Comparison of ENCODE assay signal across 20 cellular contexts in genomic region chr7:150947761-150948680, GRCh38. TPM values are rescaled to one million over a fixed set of nuclear protein-coding genes. Genes with fewer than 3 reads are reported as not detected.
DNase-seq lines count a peak whose midpoint lies in the region; ATAC-seq, FAIRE-seq and TF ChIP-seq lines count a peak whose summit lies in the region.
"Had no signal": no experiment of that assay in that cellular context is flagged by ENCODE, and none has a peak within 500 bp of the region (broad histone marks: within the 10 kb centered on the region; RNA-seq: fewer than 3 reads in every experiment).

No MANE protein-coding gene starts in this region.

- H3K9ac ChIP-seq in SK-N-SH (no peak overlapping the region), rectal smooth muscle tissue (ENCODE audit: low read length) (no peak overlapping the region)

- H3K36me3 ChIP-seq in SK-N-SH (replicated peaks in 1 of 2; ENCODE audit: control insufficient read depth in 1 of 2, insufficient read depth in 2 of 2, low read length in 1 of 2) (no peaks in the 10 kb centered on the region), Peyer's patch (no peaks in the 10 kb centered on the region), rectal smooth muscle tissue (ENCODE audit: control insufficient read depth, insufficient read depth, low read length) (peaks cover 6% of the 10 kb centered on the region)

- TF ChIP-seq RAD21 in SK-N-SH (IDR thresholded peaks at IDR 0.05; ENCODE audit: low read length): no peak

- ATAC-seq in SK-N-SH treated with all-trans-retinoic acid at 6 μM for 48 hours (no peak), HG03520 (IDR thresholded peaks at IDR 0.05; ENCODE audit: unreplicated experiment) (no peak)

- H3K9me2 ChIP-seq in SK-N-SH: no peaks in the 10 kb centered on the region

- H3K4me3 ChIP-seq in SK-N-SH (ENCODE audit: low read depth in 2 of 2, low read length in 1 of 2): no peak overlapping the region
- H3K4me3 ChIP-seq in Peyer's patch: no peak overlapping the region
- no peak overlapping the region for H3K4me3 ChIP-seq in rectal smooth muscle tissue (ENCODE audit: low read length)

- no peaks in the 10 kb centered on the region for H3F3A ChIP-seq in SK-N-SH (replicated peaks; ENCODE audit: insufficient read depth)

- WGBS in SK-N-SH (ENCODE audit: low lambda C conversion rate): 73% methylated on average over 32 of the region's 34 CpGs

- no peak for FAIRE-seq in GM12892 (lab: Jason Lieb, UNC)

- H3K27ac ChIP-seq in SK-N-SH (ENCODE audit: low read depth in 2 of 2, low read length in 1 of 2) (peak overlapping the region in 1 of 2 experiments; percentile 99; a peak in 2 of 4 replicates), Peyer's patch (peak overlapping the region in 1 of 4 donors; percentile 59), rectal smooth muscle tissue (ENCODE audit: low read depth, low read length) (peak overlapping the region; percentile 46)
- H3K27ac ChIP-seq: 22Rv1, HL-60 had no signal

- H4K20me1 ChIP-seq in SK-N-SH (ENCODE audit: insufficient read depth): no peaks in the 10 kb centered on the region

- DNase-seq in SK-N-SH (peak; percentile 28), Peyer's patch (peak in 2 of 3 donors; percentile 33 to 40), iPS-NIHi11 (ENCODE audit: low spot score) (peak; percentile 67), KG1 (lab: John Stamatoyannopoulos, UW) (no peak), GM12892 (ENCODE audit: insufficient read length) (no peak)
- DNase-seq: activated CD4-positive, alpha-beta T cell treated with anti-CD3 and anti-CD28 coated beads, Interleukin-2, amount 10 ng/mL, durations not matched to agents 24 days and 14 days; activated T-cell treated with anti-CD3 and anti-CD28 coated beads, Interleukin-2, amount 50 U/mL, for 48 hours; C1 segment of cervical spinal cord; DMS153; NCI-H1694 treated with DMSO at 0.1 percent for 48 hours; retina; stimulated activated CD4-positive, alpha-beta T cell treated with anti-CD3 and anti-CD28 coated beads, Interleukin-1b, Interleukin-23, amount 100 ng/mL, for 48 hours; substantia nigra had no signal

- H3K4me1 ChIP-seq in SK-N-SH (ENCODE audit: control insufficient read depth in 1 of 2, insufficient read depth in 2 of 2, low read depth in 1 of 2, low read length in 1 of 2) (peaks cover 0 to 85% of the 10 kb centered on the region in 2 experiments; a peak in 2 of 4 replicates), Peyer's patch (no peaks in the 10 kb centered on the region), rectal smooth muscle tissue (ENCODE audit: control insufficient read depth, insufficient read depth, low read length) (peaks cover 23% of the 10 kb centered on the region)

- POLR2A ChIA-PET in SK-N-SH (lab: Yijun Ruan, JAX): interaction anchor here (0.7 to 2.5 kb wide), 3 partner anchors 15 to 17 kb away, joined by 3 to 14 read pairs (median 3); no protein-coding TSS in a partner anchor

- TF ChIP-seq CTCF in SK-N-SH (IDR thresholded peaks at IDR 0.05) (no peak), Peyer's patch (IDR thresholded peaks at IDR 0.05) (no peak)

- no peaks in the 10 kb centered on the region for H3K79me2 ChIP-seq in SK-N-SH (ENCODE audit: insufficient read depth)

- TF ChIP-seq EP300 in SK-N-SH (IDR thresholded peaks at IDR 0.05; ENCODE audit: borderline replicate concordance in 1 of 2, low read depth in 1 of 2, low read length in 1 of 2): no peak

- H3K4me2 ChIP-seq in SK-N-SH: no peak overlapping the region

- no peak overlapping the region for H2AFZ ChIP-seq in SK-N-SH (ENCODE audit: low read depth)

- H3K27me3 ChIP-seq in SK-N-SH (ENCODE audit: insufficient read depth): 0 out of 2 replicates have a peak, but pooled peaks cover 2% of the 10 kb centered on the region
- no peaks in the 10 kb centered on the region for H3K27me3 ChIP-seq in Peyer's patch
- H3K27me3 ChIP-seq in rectal smooth muscle tissue (ENCODE audit: control insufficient read depth, insufficient read depth, low read length): no peaks in the 10 kb centered on the region

- CTCF ChIA-PET in SK-N-SH (lab: Yijun Ruan, JAX): interaction anchor here (0.6 to 6.6 kb wide), 18 partner anchors 8 to 166 kb away, joined by 3 to 84 read pairs (median 4); no protein-coding TSS in a partner anchor

- H3K9me3 ChIP-seq in SK-N-SH (no peaks in the 10 kb centered on the region), Peyer's patch (no peaks in the 10 kb centered on the region)

- TF ChIP-seq POLR2A in Peyer's patch (IDR thresholded peaks at IDR 0.05) (no peak), GM12892 (IDR thresholded peaks at IDR 0.05; ENCODE audit: low read depth, low read length) (no peak)

TF ChIP-seq in SK-N-SH, 30 proteins besides CTCF, POLR2A, EP300 and RAD21 (continues in another document):
- no peak for TF ChIP-seq POLR2AphosphoS5 (IDR thresholded peaks at IDR 0.05; ENCODE audit: low read depth, low read length)
- no peak for TF ChIP-seq TAF1 (IDR thresholded peaks at IDR 0.05; ENCODE audit: borderline replicate concordance, low read depth, low read length)
- TF ChIP-seq MXI1 (IDR thresholded peaks at IDR 0.05; ENCODE audit: low read depth, low read length): no peak
- TF ChIP-seq NFIC (IDR thresholded peaks at IDR 0.05; ENCODE audit: borderline replicate concordance): no peak
- TF ChIP-seq USF1 (IDR thresholded peaks at IDR 0.05; ENCODE audit: borderline replicate concordance, low read depth): no peak
- TF ChIP-seq MEF2A (IDR thresholded peaks at IDR 0.05; ENCODE audit: borderline replicate concordance, low read depth): no peak
- no peak for TF ChIP-seq ELF1 (IDR thresholded peaks at IDR 0.05)
- no peak for TF ChIP-seq PBX3 (IDR thresholded peaks at IDR 0.05)

TF ChIP-seq in SK-N-SH treated with all-trans-retinoic acid at 6 μM for 48 hours, 23 proteins besides CTCF, POLR2A, EP300 and RAD21 (continues in another document):
- TF ChIP-seq RARB (CRISPR knock-in tag; IDR thresholded peaks at IDR 0.05) (no peak), ZFP3 (CRISPR knock-in tag; IDR thresholded peaks at IDR 0.05) (no peak), ZNF8 (CRISPR knock-in tag; IDR thresholded peaks at IDR 0.05) (no peak), TCF4 (CRISPR knock-in tag; IDR thresholded peaks at IDR 0.05; ENCODE audit: borderline replicate concordance) (no peak), SNAI2 (CRISPR knock-in tag; IDR thresholded peaks at IDR 0.05) (no peak), PPARA (CRISPR knock-in tag; IDR thresholded peaks at IDR 0.05; ENCODE audit: borderline replicate concordance) (no peak), POU6F1 (CRISPR knock-in tag; IDR thresholded peaks at IDR 0.05; ENCODE audit: borderline replicate concordance, low read depth) (no peak), TOX (CRISPR knock-in tag; IDR thresholded peaks at IDR 0.05; ENCODE audit: borderline replicate concordance) (no peak), ZFP30 (CRISPR knock-in tag; IDR thresholded peaks at IDR 0.05) (no peak), BACH2 (CRISPR knock-in tag; IDR thresholded peaks at IDR 0.05; ENCODE audit: borderline replicate concordance) (no peak), ZNF565 (CRISPR knock-in tag; conservative IDR thresholded peaks at IDR 0.05; ENCODE audit: low read depth) (no peak), ARNTL (CRISPR knock-in tag; IDR thresholded peaks at IDR 0.05; ENCODE audit: borderline replicate concordance, low read depth) (no peak), ESRRG (CRISPR knock-in tag; IDR thresholded peaks at IDR 0.05) (no peak), OSR1 (CRISPR knock-in tag; IDR thresholded peaks at IDR 0.05) (no peak), ZC3H10 (CRISPR knock-in tag; IDR thresholded peaks at IDR 0.05) (no peak), ISL1 (CRISPR knock-in tag; IDR thresholded peaks at IDR 0.05) (no peak), CSRNP3 (CRISPR knock-in tag; IDR thresholded peaks at IDR 0.05) (no peak)

RNA-seq across cellular contexts. Expression of gene KCNH2, which starts 30.1 kb away (rescaled TPM):
- polyA plus RNA-seq in SK-N-SH (2012; rRNA removed): 2.2 and 6.4 TPM in 2 replicates
- 2.8 and 8.3 TPM in 2 replicates for polyA plus RNA-seq in SK-N-SH (2012; cell fraction: cytosol; rRNA removed)
- polyA plus RNA-seq in SK-N-SH (2012; cell fraction: nucleus; rRNA removed): 4.1 and 6.1 TPM in 2 replicates
- 1 to 10 TPM; 2.4 to 8.5 (median 3.4) TPM for total RNA-seq in Peyer's patch
- polyA plus RNA-seq in GM12892 (2012; ENCODE audit: missing spikeins): 0.11 TPM

RNA-seq across cellular contexts. Expression of gene NOS3, which starts 42.8 kb away (rescaled TPM):
- 0.15 and 0.41 TPM in 2 replicates for polyA plus RNA-seq in SK-N-SH (2012; rRNA removed)
- polyA plus RNA-seq in SK-N-SH (2012; cell fraction: cytosol; rRNA removed): 0.01 and 0.24 TPM in 2 replicates
- polyA plus RNA-seq in SK-N-SH (2012; cell fraction: nucleus; rRNA removed): 0.09 and 0.13 TPM in 2 replicates
- total RNA-seq in Peyer's patch: 10 to 100 TPM in 1 of 4 donors, 1 to 10 TPM in 3; 1.2 to 18.2 (median 5.4) TPM
- 0.23 TPM for polyA plus RNA-seq in GM12892 (2012; ENCODE audit: missing spikeins)
- total RNA-seq: myocyte, SK-MEL-5 had no signal

Comparison
In these comparisons a context has a peak if more than half of its experiments do, and no peak if none do; other contexts are left out.
1. DNase-seq: peak in SK-N-SH (single experiment), Peyer's patch (2 of 3) and iPS-NIHi11 (single experiment); none in KG1 (single experiment) and GM12892 (single experiment).